17 cellular contexts compared by ENCODE assay signal in the genomic region with DNA sequence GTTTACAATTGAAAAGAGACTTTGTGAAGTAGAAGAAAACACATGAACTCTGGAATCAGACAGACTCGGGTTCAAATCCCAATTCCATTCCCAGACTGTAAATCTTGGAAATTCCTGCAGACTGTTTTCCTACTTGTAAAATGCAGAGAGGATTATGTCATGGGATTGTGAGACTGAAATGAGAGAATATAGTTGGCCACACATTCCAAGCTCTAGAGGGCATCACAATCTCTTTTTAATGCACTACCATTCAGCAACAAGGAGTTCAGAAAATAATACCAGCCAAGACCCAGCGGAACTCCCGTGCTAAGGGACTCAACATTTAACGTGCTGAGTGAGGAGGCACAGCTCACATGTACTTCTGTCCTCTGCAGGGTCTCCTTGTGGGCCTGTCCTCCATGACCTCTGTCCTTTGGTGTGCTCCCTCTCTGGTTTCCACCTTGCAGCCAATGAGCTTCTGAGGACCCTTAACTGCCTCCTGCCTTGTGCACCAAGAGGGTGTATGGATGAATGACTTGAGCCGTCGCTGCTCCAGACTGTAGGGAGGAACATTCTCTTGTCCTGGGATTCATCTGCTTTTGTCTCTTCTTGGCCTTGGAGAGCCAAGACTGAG.
DNase-seq lines count a peak whose midpoint lies in the region; FAIRE-seq and TF ChIP-seq lines count a peak whose summit lies in the region.
"Had no signal": no experiment of that assay in that cellular context is flagged by ENCODE, and none has a peak within 500 bp of the region (broad histone marks: within the 10 kb centered on the region; RNA-seq: fewer than 3 reads in every experiment).

No MANE protein-coding gene starts in this region.

- no peak overlapping the region for H3K23ac ChIP-seq in H1 (ENCODE audit: insufficient read length)
- no peak overlapping the region for H3K23ac ChIP-seq in mesenchymal stem cell (ENCODE audit: low read length in 2 of 2)

- no peak overlapping the region for H4K91ac ChIP-seq in H1 (replicated peaks; ENCODE audit: insufficient read length, low read length)
- no peak overlapping the region for H4K91ac ChIP-seq in mesenchymal stem cell (ENCODE audit: low read length)

- H3K9me3 ChIP-seq in H1 (ENCODE audit: insufficient read depth in 2 of 2, low read depth in 1 of 2, low read length in 1 of 2) (no peaks in the 10 kb centered on the region), mesenchymal stem cell (ENCODE audit: control insufficient read depth, low read length) (no peaks in the 10 kb centered on the region)
- H3K9me3 ChIP-seq: prostate gland, SJSA1 had no signal

- POLR2A ChIA-PET in BJ (lab: Charles Lee): no interaction called here
- POLR2A ChIA-PET in H1 (lab: Charles Lee; ENCODE audit: partially characterized antibody): no interaction called here
- POLR2A ChIA-PET in GM10248 (lab: Yijun Ruan, JAX): no interaction called here

- H2AFZ ChIP-seq in H1 (ENCODE audit: low read length): peak overlapping the region; percentile 60
- H2AFZ ChIP-seq in mesenchymal stem cell (ENCODE audit: low read depth, low read length): no peak overlapping the region

- no peak overlapping the region for H3K27ac ChIP-seq in H1 (ENCODE audit: low read depth, low read length)
- H3K27ac ChIP-seq in mesenchymal stem cell (ENCODE audit: low read length, poor library complexity, severe bottlenecking): no peak overlapping the region
- H3K27ac ChIP-seq: HL-60, prostate gland, SJSA1 had no signal

- no peaks in the 10 kb centered on the region for H3K23me2 ChIP-seq in H1 (ENCODE audit: low read depth, low read length)

- CTCF ChIA-PET in BJ (lab: Yijun Ruan, JAX) (interaction anchor here (1.2 kb wide), 1 partner anchor 12 kb away, joined by 5 read pairs; no protein-coding TSS in a partner anchor), H1 (lab: Charles Lee; ENCODE audit: partially characterized antibody) (interaction anchor here (0.6 to 5.3 kb wide), 30 partner anchors 11 to 1285 kb away, joined by 3 to 38 read pairs (median 4); no protein-coding TSS in a partner anchor), GM10248 (lab: Yijun Ruan, JAX) (interaction anchor here (1.4 to 1.5 kb wide), 2 partner anchors 18 to 210 kb away, joined by 4 to 5 read pairs; no protein-coding TSS in a partner anchor)

- H3K18ac ChIP-seq in H1 (ENCODE audit: extremely low read depth, low read length): 0 out of 2 replicates have a peak overlapping the region, but pooled peaks have one; percentile 11
- no peak overlapping the region for H3K18ac ChIP-seq in mesenchymal stem cell (ENCODE audit: low read depth in 1 of 2, low read length in 2 of 2)

- H3K14ac ChIP-seq in H1 (ENCODE audit: insufficient read length) (no peak overlapping the region), mesenchymal stem cell (ENCODE audit: low read length in 2 of 2) (no peak overlapping the region)

- H2BK5ac ChIP-seq in H1 (ENCODE audit: low read depth, low read length): no peak overlapping the region
- H2BK5ac ChIP-seq in mesenchymal stem cell (ENCODE audit: low read depth, low read length, poor library complexity, severe bottlenecking): no peak overlapping the region

- H3K4me2 ChIP-seq in H1 (ENCODE audit: insufficient read depth in 1 of 2, low read depth in 2 of 2, low read length in 2 of 2) (no peak overlapping the region), mesenchymal stem cell (ENCODE audit: low read length, poor library complexity, severe bottlenecking) (no peak overlapping the region)

- H3K36me3 ChIP-seq in BJ (ENCODE audit: control insufficient read depth, insufficient read depth, low read length) (no peaks in the 10 kb centered on the region), H1 (ENCODE audit: control insufficient read depth in 2 of 4, insufficient read depth in 4 of 4, low read length in 3 of 4) (no peaks in the 10 kb centered on the region), mesenchymal stem cell (ENCODE audit: control insufficient read depth in 1 of 2, insufficient read depth in 2 of 2, low read depth in 1 of 2, low read length in 2 of 2) (no peaks in the 10 kb centered on the region)
- H3K36me3 ChIP-seq: prostate gland, SJSA1 had no signal

- H3K4me3 ChIP-seq in BJ (ENCODE audit: low read depth, low read length): no peak overlapping the region
- no peak overlapping the region for H3K4me3 ChIP-seq in H1 (ENCODE audit: extremely low read depth in 1 of 4, insufficient read depth in 2 of 4, low read depth in 3 of 4, low read length in 4 of 4)
- H3K4me3 ChIP-seq in mesenchymal stem cell (ENCODE audit: insufficient read depth in 1 of 2, low read depth in 1 of 2, low read length in 2 of 2): no peak overlapping the region
- H3K4me3 ChIP-seq: prostate gland, SJSA1 had no signal

- no peak for TF ChIP-seq EP300 in H1 (IDR thresholded peaks at IDR 0.05; ENCODE audit: borderline replicate concordance in 1 of 2, low read depth in 2 of 2, low read length in 2 of 2)

- H3K27me3 ChIP-seq in BJ (ENCODE audit: control insufficient read depth, insufficient read depth, low read length): no peaks in the 10 kb centered on the region
- H3K27me3 ChIP-seq in H1 (replicated peaks in 1 of 4; ENCODE audit: control insufficient read depth in 3 of 4, extremely low read depth in 1 of 4, insufficient read depth in 3 of 4, low read length in 3 of 4): no peaks in the 10 kb centered on the region
- H3K27me3 ChIP-seq in mesenchymal stem cell (ENCODE audit: control insufficient read depth in 1 of 2, insufficient read depth in 1 of 2, low read length in 2 of 2): peaks cover 0 to 7% of the 10 kb centered on the region in 2 experiments
- H3K27me3 ChIP-seq: SJSA1 had no signal

- DNase-seq in BJ (ENCODE audit: low read depth): no peak
- peak; percentile 36 for DNase-seq in HT1080 (ENCODE audit: low read depth)
- no peak for DNase-seq in H1 (ENCODE audit: low read depth in 1 of 2, low spot score in 2 of 2)
- peak; percentile 10 for DNase-seq in mesenchymal stem cell
- DNase-seq in Kasumi-1 (lab: John Stamatoyannopoulos, UW): no peak
- no peak for DNase-seq in NCI-H2081 (lab: John Stamatoyannopoulos, UW)
- DNase-seq in GM10248 (ENCODE audit: extremely low spot score): no peak
- no peak for DNase-seq in ureter (ENCODE audit: low spot score)
- DNase-seq: activated CD4-positive, CD25-positive, alpha-beta regulatory T cell; activated T-cell treated with anti-CD3 and anti-CD28 coated beads, Interleukin-2, amount 50 U/mL, for 4 hours; central memory CD4-positive, alpha-beta T cell; NCI-H1092 treated with DMSO at 0.1 percent for 48 hours; NCI-H526; stimulated activated naive CD4-positive, alpha-beta T cell treated with Interleukin-2 at 50 U/mL for 16 hours had no signal

- 0 out of 2 replicates have a peak overlapping the region, but pooled peaks have one; percentile 10 for H2BK12ac ChIP-seq in H1 (ENCODE audit: low read depth, low read length)
- no peak overlapping the region for H2BK12ac ChIP-seq in mesenchymal stem cell (ENCODE audit: low read length in 2 of 2)

- TF ChIP-seq RAD21 in H1 (IDR thresholded peaks at IDR 0.05 in 1 of 2, conservative IDR thresholded peaks at IDR 0.05 in 1 of 2; ENCODE audit: low read depth in 2 of 2, low read length in 2 of 2): peak; percentile 36 to 39

- H3K9ac ChIP-seq in H1 (replicated peaks in 1 of 4; ENCODE audit: extremely low read depth in 1 of 4, low read depth in 3 of 4, low read length in 3 of 4) (no peak overlapping the region), mesenchymal stem cell (ENCODE audit: low read length) (no peak overlapping the region)

- H2BK15ac ChIP-seq in H1 (ENCODE audit: low read length): no peak overlapping the region
- no peak overlapping the region for H2BK15ac ChIP-seq in mesenchymal stem cell (ENCODE audit: low read depth, poor library complexity, severe bottlenecking)

- H4K5ac ChIP-seq in H1 (ENCODE audit: insufficient read length, low read depth, low read length): no peak overlapping the region

- no peak overlapping the region for H4K8ac ChIP-seq in H1 (ENCODE audit: extremely low read depth, insufficient read depth, low read length)
- no peak overlapping the region for H4K8ac ChIP-seq in mesenchymal stem cell (ENCODE audit: low read length)

- H2BK20ac ChIP-seq in H1 (ENCODE audit: low read length): 0 out of 2 replicates have a peak overlapping the region, but pooled peaks have one; percentile 4

- H2BK120ac ChIP-seq in H1 (replicated peaks; ENCODE audit: low read depth, low read length): no peak overlapping the region
- H2BK120ac ChIP-seq in mesenchymal stem cell (ENCODE audit: low read depth, low read length): no peak overlapping the region

- H3K4ac ChIP-seq in H1 (replicated peaks; ENCODE audit: insufficient read length, low read depth, low read length) (no peak overlapping the region), mesenchymal stem cell (ENCODE audit: low read depth in 1 of 2, low read length in 2 of 2) (no peak overlapping the region)

- FAIRE-seq in H1 (lab: Jason Lieb, UNC): peak; percentile 75

- no peak overlapping the region for H3K56ac ChIP-seq in H1 (replicated peaks; ENCODE audit: insufficient read length, low read depth, low read length)

- no peaks in the 10 kb centered on the region for H4K20me1 ChIP-seq in H1 (replicated peaks in 1 of 2; ENCODE audit: control insufficient read depth in 1 of 2, insufficient read depth in 2 of 2, low read length in 2 of 2)

- peaks cover 0 to 5% (median 3%) of the 10 kb centered on the region in 4 experiments; a peak in 3 of 7 replicates for H3K4me1 ChIP-seq in H1 (replicated peaks in 1 of 4; ENCODE audit: control insufficient read depth in 3 of 4, insufficient read depth in 4 of 4, low read length in 3 of 4)
- H3K4me1 ChIP-seq in mesenchymal stem cell (ENCODE audit: control insufficient read depth, insufficient read depth, low read depth, low read length): no peaks in the 10 kb centered on the region
- H3K4me1 ChIP-seq: prostate gland, SJSA1 had no signal

- H2AK5ac ChIP-seq in H1 (ENCODE audit: low read depth, low read length): no peak overlapping the region
- H2AK5ac ChIP-seq in mesenchymal stem cell (ENCODE audit: low read length, severe bottlenecking): no peak overlapping the region

- 88% methylated on average over 6 of the region's 6 CpGs; no CpG with 5 or more reads in 1 of the 2 experiments for WGBS in H1 (ENCODE audit: extremely low coverage in 1 of 2, insufficient coverage in 1 of 2, insufficient read length in 1 of 2, insufficient replicate concordance in 2 of 2, low coverage in 1 of 2, low lambda C conversion rate in 2 of 2, missing lambda C conversion rate in 1 of 2), 2 experiments
- 82% methylated on average over 5 of the region's 6 CpGs for WGBS in mesenchymal stem cell

- no peak for TF ChIP-seq POLR2A in H1 (IDR thresholded peaks at IDR 0.05; ENCODE audit: control extremely low read depth in 1 of 2, low read depth in 2 of 2, low read length in 2 of 2)

- TF ChIP-seq CTCF in BJ (IDR thresholded peaks at IDR 0.05; ENCODE audit: insufficient read depth, low read depth, low read length): 0 out of 2 replicates have a peak, but pooled peaks have one; percentile 8
- TF ChIP-seq CTCF in H1 (IDR thresholded peaks at IDR 0.05; ENCODE audit: control extremely low read depth in 1 of 3, insufficient read depth in 1 of 3, low read depth in 1 of 3, low read length in 3 of 3): peak in 2 of 3 experiments; percentile 31 to 62; a peak in 2 of 4 replicates
- no peak for TF ChIP-seq CTCF in GM10248 (IDR thresholded peaks at IDR 0.05; ENCODE audit: control extremely low read depth, extremely low read depth, low read depth, missing control alignments)

- no peaks in the 10 kb centered on the region for H3K79me2 ChIP-seq in H1 (ENCODE audit: control insufficient read depth in 1 of 2, insufficient read depth in 2 of 2, low read length in 2 of 2)

- H3K79me1 ChIP-seq in H1 (ENCODE audit: low read depth, low read length): no peaks in the 10 kb centered on the region
- no peaks in the 10 kb centered on the region for H3K79me1 ChIP-seq in mesenchymal stem cell (replicated peaks; ENCODE audit: low read length, poor library complexity, severe bottlenecking)

Comparison
In these comparisons a context has a peak if more than half of its experiments do, and no peak if none do; other contexts are left out.
1. DNase-seq: peak in HT1080 (single experiment) and mesenchymal stem cell (single experiment); none in BJ (single experiment), H1 (0 of 2), Kasumi-1 (0 of 2), NCI-H2081 (0 of 2), GM10248 (single experiment) and ureter (single experiment).